Comparison of ENCODE assay signal across 8 cellular contexts in the genomic region with DNA sequence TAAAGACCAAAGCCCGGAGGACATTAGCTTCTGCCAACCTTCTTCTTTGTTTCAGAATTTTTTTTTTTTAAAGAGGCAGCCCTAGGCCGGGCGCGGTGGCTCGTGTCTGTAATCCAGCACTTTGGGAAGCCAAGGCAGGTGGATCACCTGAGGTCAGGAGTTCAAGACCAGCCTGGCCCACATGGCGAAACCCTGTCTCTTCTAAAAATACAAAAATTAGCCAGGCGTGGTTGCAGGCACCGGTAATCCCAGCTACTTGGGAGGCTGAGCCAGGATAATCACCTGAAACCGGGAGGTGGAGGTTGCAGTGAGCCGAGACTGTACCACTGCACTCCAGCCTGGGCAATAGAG. TPM values are rescaled to one million over a fixed set of nuclear protein-coding genes. Genes with fewer than 3 reads are reported as not detected.
DNase-seq lines count a peak whose midpoint lies in the region; ATAC-seq and TF ChIP-seq lines count a peak whose summit lies in the region.
"Not testable (repeated sequence)": the region's sequence is repeated elsewhere in the genome, so short reads cannot be mapped to it uniquely, and the experiment has no call there.

No MANE protein-coding gene starts in this region.

- WGBS in mesenchymal stem cell, result 90% methylated on average over 9 of the region's 10 CpGs

- H4K91ac ChIP-seq in mesenchymal stem cell (ENCODE audit: low read length), result not testable (repeated sequence)

- H3K9me3 ChIP-seq in mesenchymal stem cell (ENCODE audit: control insufficient read depth, low read length), result not testable (repeated sequence)

- not testable (repeated sequence) for H3K36me3 ChIP-seq in ACC112 (ENCODE audit: insufficient read depth, low read length); mesenchymal stem cell (ENCODE audit: control insufficient read depth in 1 of 2, insufficient read depth in 2 of 2, low read depth in 1 of 2, low read length in 2 of 2)

- H2AK5ac ChIP-seq in mesenchymal stem cell (ENCODE audit: low read length, severe bottlenecking), result not testable (repeated sequence)

- not testable (repeated sequence) for TF ChIP-seq CTCF in coronary artery (IDR thresholded peaks at IDR 0.05)

- not testable (repeated sequence) for H2BK5ac ChIP-seq in mesenchymal stem cell (ENCODE audit: low read depth, low read length, poor library complexity, severe bottlenecking)

- peak overlapping the region; percentile 91 for H3K9ac ChIP-seq in mesenchymal stem cell (ENCODE audit: low read length)

- H2BK120ac ChIP-seq in mesenchymal stem cell (ENCODE audit: low read depth, low read length), result not testable (repeated sequence)

- H3K4me1 ChIP-seq in ACC112 (ENCODE audit: control insufficient read depth, insufficient read depth, low read length, unreplicated experiment), result peaks cover 11% of the 10 kb centered on the region
- not testable (repeated sequence) for H3K4me1 ChIP-seq in mesenchymal stem cell (ENCODE audit: control insufficient read depth, insufficient read depth, low read depth, low read length)

- not testable (repeated sequence) for H2AFZ ChIP-seq in ACC112 (ENCODE audit: low read length, unreplicated experiment); mesenchymal stem cell (ENCODE audit: low read depth, low read length)

- H3K4me3 ChIP-seq in ACC112 (ENCODE audit: low read depth, low read length) (peak overlapping the region; percentile 34), coronary artery (peak overlapping the region; percentile 44), mesenchymal stem cell (ENCODE audit: insufficient read depth in 1 of 2, low read depth in 1 of 2, low read length in 2 of 2) (peak overlapping the region in 1 of 2 experiments; percentile 60)

- H3K4me1 Mint-ChIP-seq in activated CD4-positive, alpha-beta memory T cell treated with anti-CD3 and anti-CD28 coated beads for 36 hours (ENCODE audit: low read depth), result peaks cover 25% of the 10 kb centered on the region
- H3K4me1 Mint-ChIP-seq in stimulated activated memory B cell treated with anti-CD40 and anti-IgM and Interleukin-4, amounts not matched to agents 10 μg/mL and 1 μg/mL and 100 μg/mL, for 72 hours, result peaks cover 42% of the 10 kb centered on the region

- not testable (repeated sequence) for H3K27me3 Mint-ChIP-seq in activated CD4-positive, alpha-beta memory T cell treated with anti-CD3 and anti-CD28 coated beads for 36 hours; stimulated activated memory B cell treated with anti-CD40 and anti-IgM and Interleukin-4, amounts not matched to agents 10 μg/mL and 1 μg/mL and 100 μg/mL, for 72 hours

- not testable (repeated sequence) for H3K4ac ChIP-seq in mesenchymal stem cell (ENCODE audit: low read depth in 1 of 2, low read length in 2 of 2)

- H4K8ac ChIP-seq in mesenchymal stem cell (ENCODE audit: low read length), result not testable (repeated sequence)

- not testable (repeated sequence) for H3K27me3 ChIP-seq in ACC112 (ENCODE audit: insufficient read depth, low read length); mesenchymal stem cell (ENCODE audit: control insufficient read depth in 1 of 2, insufficient read depth in 1 of 2, low read length in 2 of 2)

- H2BK15ac ChIP-seq in mesenchymal stem cell (ENCODE audit: low read depth, poor library complexity, severe bottlenecking), result not testable (repeated sequence)

- H3K27ac Mint-ChIP-seq in activated CD4-positive, alpha-beta memory T cell treated with anti-CD3 and anti-CD28 coated beads for 36 hours, result peak overlapping the region; percentile 96
- H3K27ac Mint-ChIP-seq in stimulated activated memory B cell treated with anti-CD40 and anti-IgM and Interleukin-4, amounts not matched to agents 10 μg/mL and 1 μg/mL and 100 μg/mL, for 72 hours, result peak overlapping the region; percentile 96

- DNase-seq in activated CD4-positive, alpha-beta memory T cell treated with anti-CD3 and anti-CD28 coated beads for 36 hours; coronary artery (ENCODE audit: low spot score); mesenchymal stem cell: not testable (repeated sequence)

- POLR2A ChIA-PET in activated CD4-positive, alpha-beta memory T cell treated with anti-CD3 and anti-CD28 coated beads for 36 hours (lab: Charles Lee), result interaction anchor here (0.9 to 2.2 kb wide), 3 partner anchors 9 to 66 kb away, joined by 3 to 23 read pairs (median 3); a partner anchor contains a TSS

- H3K27ac ChIP-seq in ACC112 (ENCODE audit: low read depth, low read length), result peak overlapping the region; percentile 84
- peak overlapping the region; percentile 88 to 92 for H3K27ac ChIP-seq in coronary artery
- peak overlapping the region; percentile 35 for H3K27ac ChIP-seq in mesenchymal stem cell (ENCODE audit: low read length, poor library complexity, severe bottlenecking)

- not testable (repeated sequence) for H3K79me1 ChIP-seq in mesenchymal stem cell (replicated peaks; ENCODE audit: low read length, poor library complexity, severe bottlenecking)

- not testable (repeated sequence) for H3K79me2 ChIP-seq in ACC112 (ENCODE audit: control insufficient read depth, insufficient read depth, low read length, unreplicated experiment)

- not testable (repeated sequence) for H3K4me2 ChIP-seq in mesenchymal stem cell (ENCODE audit: low read length, poor library complexity, severe bottlenecking)

- H2BK12ac ChIP-seq in mesenchymal stem cell (ENCODE audit: low read length in 2 of 2), result not testable (repeated sequence)

- intact Hi-C loops in activated CD4-positive, alpha-beta memory T cell treated with anti-CD3 and anti-CD28 coated beads for 36 hours (cut with micrococcal nuclease), result not testable (repeated sequence)

- ATAC-seq in GM19025 (IDR thresholded peaks at IDR 0.05; ENCODE audit: low read depth, unreplicated experiment) (peak; percentile 5), HG02623 (IDR thresholded peaks at IDR 0.05; ENCODE audit: unreplicated experiment) (peak; percentile 8), HG03439 (IDR thresholded peaks at IDR 0.05; ENCODE audit: unreplicated experiment) (peak; percentile 16)
- not testable (repeated sequence) for ATAC-seq in stimulated activated memory B cell treated with anti-CD40 and anti-IgM and Interleukin-4, amounts not matched to agents 10 μg/mL and 1 μg/mL and 100 μg/mL, for 72 hours

- H3K18ac ChIP-seq in mesenchymal stem cell (ENCODE audit: low read depth in 1 of 2, low read length in 2 of 2), result not testable (repeated sequence)

- peak overlapping the region; percentile 27 for H3K4me3 Mint-ChIP-seq in activated CD4-positive, alpha-beta memory T cell treated with anti-CD3 and anti-CD28 coated beads for 36 hours
- H3K4me3 Mint-ChIP-seq in stimulated activated memory B cell treated with anti-CD40 and anti-IgM and Interleukin-4, amounts not matched to agents 10 μg/mL and 1 μg/mL and 100 μg/mL, for 72 hours, result peak overlapping the region; percentile 50

- not testable (repeated sequence) for H3K23ac ChIP-seq in mesenchymal stem cell (ENCODE audit: low read length in 2 of 2)

- H3K14ac ChIP-seq in mesenchymal stem cell (ENCODE audit: low read length in 2 of 2), result not testable (repeated sequence)

- H3K36me3 Mint-ChIP-seq in activated CD4-positive, alpha-beta memory T cell treated with anti-CD3 and anti-CD28 coated beads for 36 hours; stimulated activated memory B cell treated with anti-CD40 and anti-IgM and Interleukin-4, amounts not matched to agents 10 μg/mL and 1 μg/mL and 100 μg/mL, for 72 hours: not testable (repeated sequence)

- H3K9me3 Mint-ChIP-seq in activated CD4-positive, alpha-beta memory T cell treated with anti-CD3 and anti-CD28 coated beads for 36 hours; stimulated activated memory B cell treated with anti-CD40 and anti-IgM and Interleukin-4, amounts not matched to agents 10 μg/mL and 1 μg/mL and 100 μg/mL, for 72 hours: not testable (repeated sequence)

- CTCF ChIA-PET in activated CD4-positive, alpha-beta memory T cell treated with anti-CD3 and anti-CD28 coated beads for 36 hours (lab: Charles Lee), result interaction anchor here (1.3 to 1.7 kb wide), 2 partner anchors 11 to 65 kb away, joined by 3 to 7 read pairs; no protein-coding TSS in a partner anchor

RNA-seq across cellular contexts. Expression of a gene that starts 8.5 kb away (rescaled TPM):
- total RNA-seq in activated CD4-positive, alpha-beta memory T cell treated with anti-CD3 and anti-CD28 coated beads for 36 hours, result 10 to 100 TPM; 65.9 to 66.9 TPM
- 36.5 TPM for polyA plus RNA-seq in mesenchymal stem cell (2013, experiment 1 of 2)
- polyA plus RNA-seq in mesenchymal stem cell (2013, experiment 2 of 2), result 36.7 TPM

RNA-seq across cellular contexts. Expression of a gene that starts 28.7 kb away (rescaled TPM):
- total RNA-seq in activated CD4-positive, alpha-beta memory T cell treated with anti-CD3 and anti-CD28 coated beads for 36 hours, result 10 to 100 TPM; 14.6 to 15.1 TPM
- 10.0 TPM for polyA plus RNA-seq in mesenchymal stem cell (2013, experiment 1 of 2)
- 11.1 TPM for polyA plus RNA-seq in mesenchymal stem cell (2013, experiment 2 of 2)

Comparison
In these comparisons a context has a peak if more than half of its experiments do, and no peak if none do; other contexts are left out.
1. H3K27ac ChIP-seq: peak in every context shown above with its lines; median percentile 90 in coronary artery; 84 in ACC112; 35 in mesenchymal stem cell.